9 cellular contexts compared by ENCODE assay signal in the genomic region with DNA sequence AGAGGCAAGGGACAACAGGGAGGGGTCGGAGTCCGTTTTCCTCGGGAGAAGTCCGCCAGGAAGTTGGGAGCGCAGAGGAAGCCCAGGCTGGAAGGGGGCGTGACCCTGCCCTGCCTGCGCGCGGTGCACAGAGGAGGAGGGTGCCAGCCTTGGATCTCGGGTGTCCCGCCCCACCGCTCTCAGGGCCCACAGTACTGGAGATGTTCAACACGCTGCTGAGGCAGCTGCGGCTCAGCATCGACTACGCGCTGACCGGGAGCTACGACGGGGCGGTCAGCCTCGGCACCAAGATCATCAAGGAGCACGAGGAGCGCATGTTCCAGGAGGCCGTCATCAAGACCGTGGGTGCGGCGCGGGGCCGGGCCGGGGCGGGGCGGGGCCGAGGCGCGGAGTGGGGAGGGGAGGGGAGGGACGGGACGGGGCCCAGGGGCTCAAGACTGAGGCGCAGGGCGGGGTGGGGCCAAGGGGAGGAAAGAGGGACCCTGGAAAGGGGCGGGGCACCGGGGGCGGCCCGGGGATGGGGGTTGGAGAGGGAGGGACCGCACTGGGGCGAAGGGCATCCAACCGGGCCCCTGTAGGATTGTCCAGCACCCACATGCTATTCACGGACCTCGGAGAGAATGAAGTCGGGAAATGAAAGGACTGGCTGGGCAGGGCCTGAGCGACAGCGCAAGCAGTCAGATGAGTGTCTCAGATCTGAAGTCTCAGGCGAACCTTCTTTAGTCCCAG. TPM values are rescaled to one million over a fixed set of nuclear protein-coding genes. Genes with fewer than 3 reads are reported as not detected.
DNase-seq lines count a peak whose midpoint lies in the region; ATAC-seq, FAIRE-seq and TF ChIP-seq lines count a peak whose summit lies in the region.
"Had no signal": no experiment of that assay in that cellular context is flagged by ENCODE, and none has a peak within 500 bp of the region (broad histone marks: within the 10 kb centered on the region; RNA-seq: fewer than 3 reads in every experiment).

No MANE protein-coding gene starts in this region.

- no peaks in the 10 kb centered on the region for H3K4me1 ChIP-seq in MM.1S (ENCODE audit: low read length)
- no peaks in the 10 kb centered on the region for H3K4me1 ChIP-seq in ascending aorta
- H3K4me1 ChIP-seq in keratinocyte (ENCODE audit: control insufficient read depth, extremely low read depth, insufficient read depth, low read length): peaks cover 3% of the 10 kb centered on the region

- H3K27me3 ChIP-seq in MM.1S (replicated peaks; ENCODE audit: insufficient read depth, low read length) (peaks cover 53% of the 10 kb centered on the region), ascending aorta (no peaks in the 10 kb centered on the region), keratinocyte (ENCODE audit: control insufficient read depth, extremely low read depth, insufficient read depth, low read length) (peaks cover 43% of the 10 kb centered on the region)

- no peaks in the 10 kb centered on the region for H3F3A ChIP-seq in MM.1S (ENCODE audit: insufficient read depth, low read length)

- H3K4me2 ChIP-seq in MM.1S (ENCODE audit: low read depth, low read length): peak overlapping the region; percentile 39; the same call in 1 of the 2 replicates
- H3K4me2 ChIP-seq in keratinocyte (ENCODE audit: control insufficient read depth, extremely low read depth, insufficient read depth, low read depth, low read length): peak overlapping the region; percentile 59

- no peaks in the 10 kb centered on the region for H3K9me3 Mint-ChIP-seq in stimulated activated naive B cell treated with anti-CD40 and anti-IgM and Interleukin-4, amounts not matched to agents 10 μg/mL and 1 μg/mL and 100 μg/mL, for 72 hours

- no peak for TF ChIP-seq POLR2A in GM12892 (IDR thresholded peaks at IDR 0.05; ENCODE audit: low read depth, low read length)

- no peaks in the 10 kb centered on the region for H3K9me3 ChIP-seq in MM.1S (replicated peaks; ENCODE audit: insufficient read depth, low read length)
- no peaks in the 10 kb centered on the region for H3K9me3 ChIP-seq in ascending aorta
- H3K9me3 ChIP-seq in keratinocyte (ENCODE audit: control insufficient read depth, low read depth, low read length): no peaks in the 10 kb centered on the region

- H3K27me3 Mint-ChIP-seq in stimulated activated naive B cell treated with anti-CD40 and anti-IgM and Interleukin-4, amounts not matched to agents 10 μg/mL and 1 μg/mL and 100 μg/mL, for 72 hours: peaks cover 65 to 67% of the 10 kb centered on the region in 2 donors

- H3K9ac ChIP-seq in MM.1S (ENCODE audit: low read length): no peak overlapping the region
- H3K9ac ChIP-seq in keratinocyte (ENCODE audit: control insufficient read depth, extremely low read depth, insufficient read depth, low read length): no peak overlapping the region

- H3K27ac Mint-ChIP-seq in stimulated activated naive B cell treated with anti-CD40 and anti-IgM and Interleukin-4, amounts not matched to agents 10 μg/mL and 1 μg/mL and 100 μg/mL, for 72 hours: peak overlapping the region; percentile 67

- ATAC-seq in stimulated activated naive B cell treated with anti-CD40 and anti-IgM and Interleukin-4, amounts not matched to agents 10 μg/mL and 1 μg/mL and 100 μg/mL, for 72 hours (replicated peaks): peak; percentile 41 to 45
- no peak for ATAC-seq in HG03342 (IDR thresholded peaks at IDR 0.05; ENCODE audit: unreplicated experiment)
- ATAC-seq in GM19395 (IDR thresholded peaks at IDR 0.05; ENCODE audit: unreplicated experiment): no peak

- no peak for FAIRE-seq in keratinocyte (lab: Jason Lieb, UNC)
- FAIRE-seq in GM12892 (lab: Jason Lieb, UNC): no peak

- no peak overlapping the region for H2AFZ ChIP-seq in MM.1S (ENCODE audit: low read length)
- peak overlapping the region; percentile 37 for H2AFZ ChIP-seq in keratinocyte (ENCODE audit: control insufficient read depth, low read length)

- no peak for TF ChIP-seq CTCF in MM.1S (IDR thresholded peaks at IDR 0.05; ENCODE audit: low read length)
- TF ChIP-seq CTCF in ascending aorta (IDR thresholded peaks at IDR 0.05): no peak
- no peak for TF ChIP-seq CTCF in keratinocyte (optimal IDR thresholded peaks at IDR 0.05 in 1 of 3, IDR thresholded peaks at IDR 0.05 in 1 of 3, conservative IDR thresholded peaks at IDR 0.05 in 1 of 3; ENCODE audit: extremely low read depth in 1 of 3, insufficient read depth in 2 of 3, low read length in 3 of 3)

- H3K9me1 ChIP-seq in keratinocyte (ENCODE audit: control insufficient read depth, extremely low read depth, insufficient read depth, low read length): no peaks in the 10 kb centered on the region

- H3K4me3 ChIP-seq in MM.1S (ENCODE audit: low read length) (no peak overlapping the region), ascending aorta (peak overlapping the region; percentile 2 to 58), keratinocyte (ENCODE audit: control insufficient read depth in 2 of 3, extremely low read depth in 1 of 3, insufficient read depth in 2 of 3, low read depth in 1 of 3, low read length in 3 of 3) (peak overlapping the region in 1 of 3 experiments; percentile 39)
- H3K4me3 ChIP-seq: cardiac muscle cell had no signal

- no peaks in the 10 kb centered on the region for H3K9me2 ChIP-seq in MM.1S (replicated peaks; ENCODE audit: insufficient read depth, low read length)

- no peaks in the 10 kb centered on the region for H3K36me3 ChIP-seq in MM.1S (replicated peaks; ENCODE audit: insufficient read depth, low read length)
- H3K36me3 ChIP-seq in ascending aorta: no peaks in the 10 kb centered on the region
- H3K36me3 ChIP-seq in keratinocyte (ENCODE audit: control insufficient read depth in 2 of 2, extremely low read depth in 1 of 2, insufficient read depth in 2 of 2, low read length in 2 of 2): no peaks in the 10 kb centered on the region
- H3K36me3 ChIP-seq: cardiac muscle cell had no signal

- H3K27ac ChIP-seq in MM.1S (ENCODE audit: low read length) (no peak overlapping the region), ascending aorta (no peak overlapping the region), keratinocyte (ENCODE audit: control insufficient read depth, insufficient read depth, low read length) (no peak overlapping the region)
- H3K27ac ChIP-seq: cardiac muscle cell had no signal

- H4K20me1 ChIP-seq in MM.1S (ENCODE audit: insufficient read depth, low read length) (no peaks in the 10 kb centered on the region), keratinocyte (ENCODE audit: control insufficient read depth, extremely low read depth, insufficient read depth, low read length) (no peaks in the 10 kb centered on the region)

- no peaks in the 10 kb centered on the region for H3K36me3 Mint-ChIP-seq in stimulated activated naive B cell treated with anti-CD40 and anti-IgM and Interleukin-4, amounts not matched to agents 10 μg/mL and 1 μg/mL and 100 μg/mL, for 72 hours

- peaks cover 14 to 28% of the 10 kb centered on the region in 2 donors for H3K4me1 Mint-ChIP-seq in stimulated activated naive B cell treated with anti-CD40 and anti-IgM and Interleukin-4, amounts not matched to agents 10 μg/mL and 1 μg/mL and 100 μg/mL, for 72 hours

- H3K4me3 Mint-ChIP-seq in stimulated activated naive B cell treated with anti-CD40 and anti-IgM and Interleukin-4, amounts not matched to agents 10 μg/mL and 1 μg/mL and 100 μg/mL, for 72 hours: peak overlapping the region; percentile 77 to 82

- intact Hi-C loops in ascending aorta (cut with DNase I): no loop called here

- DNase-seq in MM.1S (no peak), ascending aorta (ENCODE audit: low spot score in 2 of 2) (no peak), keratinocyte (ENCODE audit: low read depth, low spot score) (no peak), GM12892 (ENCODE audit: insufficient read length) (no peak)
- no peak for DNase-seq in stimulated activated naive B cell treated with anti-CD40 and anti-IgM and Interleukin-4, amounts not matched to agents 10 μg/mL and 1 μg/mL and 100 μg/mL, for 72 hours
- DNase-seq in activated CD4-positive, CD25-positive, alpha-beta regulatory T cell (lab: John Stamatoyannopoulos, UW): no peak

- H3K79me2 ChIP-seq in MM.1S (ENCODE audit: low read length) (no peaks in the 10 kb centered on the region), keratinocyte (ENCODE audit: control insufficient read depth, insufficient read depth, low read length) (no peaks in the 10 kb centered on the region)

- dilution Hi-C loops in keratinocyte (cut with MboI; ENCODE audit: extremely low pct_ligation_motif_present, low sequenced_read_pairs): no loop called here

RNA-seq across cellular contexts. Expression of a gene that starts 36.6 kb away (rescaled TPM):
- total RNA-seq in ascending aorta: 18.6 TPM
- 0.13 TPM in 1 of 3 replicates, not detected in the others for polyA plus RNA-seq in keratinocyte
- not detected for polyA plus RNA-seq in keratinocyte (2011; ENCODE audit: low read depth)
- 0.08 TPM in 1 of 2 replicates, not detected in the other for polyA plus RNA-seq in keratinocyte (2011; cell fraction: cytosol; rRNA removed)
- polyA plus RNA-seq in keratinocyte (2011; cell fraction: nucleus; rRNA removed): not detected in 2 replicates
- 0.24 TPM in 1 of 2 replicates, not detected in the other for polyA plus RNA-seq in keratinocyte (2012; ENCODE audit: low replicate concordance)
- not detected in 3 replicates for polyA minus RNA-seq in keratinocyte
- polyA minus RNA-seq in keratinocyte (2011; cell fraction: cytosol; rRNA and poly(A)+ RNA removed): not detected
- polyA minus RNA-seq in keratinocyte (2011; cell fraction: nucleus; rRNA and poly(A)+ RNA removed): not detected in 2 replicates
- polyA plus RNA-seq in GM12892 (2012; ENCODE audit: missing spikeins): 1.2 TPM

Comparison
In these comparisons a context has a peak if more than half of its experiments do, and no peak if none do; other contexts are left out.
1. ATAC-seq: peak in stimulated activated naive B cell treated with anti-CD40 and anti-IgM and Interleukin-4, amounts not matched to agents 10 μg/mL and 1 μg/mL and 100 μg/mL, for 72 hours (2 of 2); none in HG03342 (single experiment) and GM19395 (single experiment).